In genomic region chr16:15507959-15508336, GRCh38 we compare ENCODE assay signal across 26 cellular contexts.
A peak's percentile ranks its signal among the peaks of the same experiment; 100 is the strongest.
DNase-seq lines count a peak whose midpoint lies in the region; ATAC-seq and TF ChIP-seq lines count a peak whose summit lies in the region.
"Had no signal": no experiment of that assay in that cellular context is flagged by ENCODE, and none has a peak within 500 bp of the region (broad histone marks: within the 10 kb centered on the region; RNA-seq: fewer than 3 reads in every experiment).

No MANE protein-coding gene starts in this region.

- peaks cover 3% of the 10 kb centered on the region for H3K79me2 ChIP-seq in neural cell (replicated peaks; ENCODE audit: insufficient read depth, low read length)

- H3K36me3 ChIP-seq in brain microvascular endothelial cell (replicated peaks) (no peaks in the 10 kb centered on the region), neural cell (ENCODE audit: insufficient read depth, low read length) (no peaks in the 10 kb centered on the region), vagina (no peaks in the 10 kb centered on the region), colonic mucosa (no peaks in the 10 kb centered on the region)
- H3K36me3 ChIP-seq: Peyer's patch, spleen had no signal

- H3K4me3 ChIP-seq in brain microvascular endothelial cell (ENCODE audit: low read depth, low read length) (no peak overlapping the region), neural cell (ENCODE audit: low read length) (peak overlapping the region; percentile 17), vagina (no peak overlapping the region), colonic mucosa (no peak overlapping the region)
- H3K4me3 ChIP-seq: Peyer's patch, spleen had no signal

- no peak for ATAC-seq in activated naive CD8-positive, alpha-beta T cell treated with anti-CD3 and anti-CD28 coated beads, Interleukin-2, amount 50 U/mL, for 24 hours
- ATAC-seq: activated T-cell treated with anti-CD3 and anti-CD28 coated beads, Interleukin-2, amount 50 U/mL, for 72 hours; CD8-positive, alpha-beta T cell; left colon had no signal

- no peaks in the 10 kb centered on the region for H3K9me3 Mint-ChIP-seq in activated naive CD8-positive, alpha-beta T cell treated with anti-CD3 and anti-CD28 coated beads, Interleukin-2, amount 50 U/mL, for 24 hours
- H3K9me3 Mint-ChIP-seq in activated naive CD8-positive, alpha-beta T cell treated with anti-CD3 and anti-CD28 coated beads for 36 hours, result no peaks in the 10 kb centered on the region
- H3K9me3 Mint-ChIP-seq: activated T-cell treated with anti-CD3 and anti-CD28 coated beads, Interleukin-2, amount 50 U/mL, for 72 hours; CD8-positive, alpha-beta T cell; dendritic cell treated with granulocyte-macrophage colony-stimulating factor and Interleukin-4, amounts not matched to agents 40 ng/mL and 50 ng/mL, for 4 days; memory B cell had no signal

- H3K4me3 Mint-ChIP-seq in activated naive CD8-positive, alpha-beta T cell treated with anti-CD3 and anti-CD28 coated beads, Interleukin-2, amount 50 U/mL, for 24 hours, result no peak overlapping the region
- no peak overlapping the region for H3K4me3 Mint-ChIP-seq in activated naive CD8-positive, alpha-beta T cell treated with anti-CD3 and anti-CD28 coated beads for 36 hours
- H3K4me3 Mint-ChIP-seq: activated T-cell treated with anti-CD3 and anti-CD28 coated beads, Interleukin-2, amount 50 U/mL, for 72 hours; CD8-positive, alpha-beta T cell; memory B cell had no signal

- no peak for TF ChIP-seq EP300 in neural cell (conservative IDR thresholded peaks at IDR 0.05; ENCODE audit: poor library complexity, severe bottlenecking)

- H3K36me3 Mint-ChIP-seq in activated naive CD8-positive, alpha-beta T cell treated with anti-CD3 and anti-CD28 coated beads, Interleukin-2, amount 50 U/mL, for 24 hours (ENCODE audit: low read depth), result peaks cover 13% of the 10 kb centered on the region
- peaks cover 2% of the 10 kb centered on the region for H3K36me3 Mint-ChIP-seq in activated naive CD8-positive, alpha-beta T cell treated with anti-CD3 and anti-CD28 coated beads for 36 hours
- H3K36me3 Mint-ChIP-seq: CD8-positive, alpha-beta T cell had no signal

- TF ChIP-seq POLR2A in vagina (IDR thresholded peaks at IDR 0.05), result no peak

- no peaks in the 10 kb centered on the region for H4K20me1 ChIP-seq in neural cell (ENCODE audit: insufficient read depth)

- H3K9ac ChIP-seq in neural cell (ENCODE audit: low read length), result peak overlapping the region; percentile 0
- H3K9ac ChIP-seq in colonic mucosa (ENCODE audit: low read depth in 2 of 2, low read length in 2 of 2), result no peak overlapping the region

- peak overlapping the region; percentile 52 for H3K27ac Mint-ChIP-seq in activated naive CD8-positive, alpha-beta T cell treated with anti-CD3 and anti-CD28 coated beads, Interleukin-2, amount 50 U/mL, for 24 hours
- H3K27ac Mint-ChIP-seq in activated naive CD8-positive, alpha-beta T cell treated with anti-CD3 and anti-CD28 coated beads for 36 hours, result no peak overlapping the region
- H3K27ac Mint-ChIP-seq: activated T-cell treated with anti-CD3 and anti-CD28 coated beads, Interleukin-2, amount 50 U/mL, for 72 hours; CD8-positive, alpha-beta T cell; memory B cell had no signal

- H3F3A ChIP-seq in neural cell (ENCODE audit: insufficient read depth, low read length, poor library complexity, severe bottlenecking), result no peaks in the 10 kb centered on the region

- H3K4me2 ChIP-seq in neural cell (ENCODE audit: low read length), result peak overlapping the region; percentile 6

- H2AFZ ChIP-seq in neural cell (ENCODE audit: low read depth, low read length), result no peak overlapping the region

- no peaks in the 10 kb centered on the region for H3K9me3 ChIP-seq in neural cell (ENCODE audit: low read length)
- H3K9me3 ChIP-seq in vagina, result no peaks in the 10 kb centered on the region
- H3K9me3 ChIP-seq in colonic mucosa, result no peaks in the 10 kb centered on the region
- H3K9me3 ChIP-seq: Peyer's patch, spleen had no signal

- H3K4me1 ChIP-seq in vagina (peaks cover 16% of the 10 kb centered on the region), colonic mucosa (no peaks in the 10 kb centered on the region)

- in situ Hi-C loops in brain microvascular endothelial cell (cut with HindIII; ENCODE audit: low pct_ligation_motif_present, low sequenced_read_pairs), result no loop called here

- no peak for TF ChIP-seq RAD21 in neural cell (conservative IDR thresholded peaks at IDR 0.05)

- no peak for DNase-seq in activated naive CD8-positive, alpha-beta T cell treated with anti-CD3 and anti-CD28 coated beads, Interleukin-2, amount 50 U/mL, for 24 hours
- no peak for DNase-seq in activated naive CD8-positive, alpha-beta T cell treated with anti-CD3 and anti-CD28 coated beads for 36 hours
- DNase-seq in brain microvascular endothelial cell (no peak), vagina (ENCODE audit: extremely low spot score in 2 of 2) (no peak), colonic mucosa (no peak), NCI-H2171 (lab: John Stamatoyannopoulos, UW) (no peak)
- DNase-seq in activated CD4-positive, alpha-beta T cell treated with anti-CD3 and anti-CD28 coated beads, Interleukin-2, amount 50 U/mL, for 48 hours, result no peak
- DNase-seq: activated naive CD4-positive, alpha-beta T cell; activated T-cell treated with anti-CD3 and anti-CD28 coated beads, Interleukin-2, amount 50 U/mL, for 72 hours; CD8-positive, alpha-beta T cell; GOT3; hippocampal formation; left colon; NCI-H1092; NCI-H1694 treated with DMSO at 0.1 percent for 48 hours; NCI-H524; NK-92 treated with Interleukin-12 subunit alpha and Interleukin-12 subunit beta, amount 100 ng/mL, for 24 hours; Peyer's patch; SIG-M5; spleen; stimulated activated CD4-positive, alpha-beta T cell treated with anti-CD3 and anti-CD28 coated beads, Interleukin-4, amount 100 ng/mL, for 1 hour; SW 1271 had no signal

- H3K27ac ChIP-seq in brain microvascular endothelial cell (peak overlapping the region; percentile 80), neural cell (ENCODE audit: low read length) (peak overlapping the region; percentile 21), vagina (peak overlapping the region; percentile 72), colonic mucosa (no peak overlapping the region)
- H3K27ac ChIP-seq: 22Rv1, Peyer's patch had no signal

- no peak for TF ChIP-seq CTCF in brain microvascular endothelial cell (IDR thresholded peaks at IDR 0.05; ENCODE audit: low read depth, low read length, missing control alignments)
- TF ChIP-seq CTCF in neural cell (IDR thresholded peaks at IDR 0.05; ENCODE audit: poor library complexity, severe bottlenecking), result no peak
- TF ChIP-seq CTCF in vagina (IDR thresholded peaks at IDR 0.05), result no peak
- no peak for TF ChIP-seq CTCF in colonic mucosa (IDR thresholded peaks at IDR 0.05)

- peaks cover 44% of the 10 kb centered on the region for H3K4me1 Mint-ChIP-seq in activated naive CD8-positive, alpha-beta T cell treated with anti-CD3 and anti-CD28 coated beads, Interleukin-2, amount 50 U/mL, for 24 hours
- H3K4me1 Mint-ChIP-seq in activated naive CD8-positive, alpha-beta T cell treated with anti-CD3 and anti-CD28 coated beads for 36 hours, result peaks cover 10% of the 10 kb centered on the region
- H3K4me1 Mint-ChIP-seq: memory B cell had no signal

- H3K27me3 Mint-ChIP-seq in activated naive CD8-positive, alpha-beta T cell treated with anti-CD3 and anti-CD28 coated beads, Interleukin-2, amount 50 U/mL, for 24 hours, result peaks cover 8% of the 10 kb centered on the region
- H3K27me3 Mint-ChIP-seq in activated naive CD8-positive, alpha-beta T cell treated with anti-CD3 and anti-CD28 coated beads for 36 hours, result no peaks in the 10 kb centered on the region

- H3K9me2 ChIP-seq in neural cell (ENCODE audit: insufficient read depth, low read length), result no peaks in the 10 kb centered on the region

- intact Hi-C loops in vagina (cut with DNase I) (no loop called here), colonic mucosa (cut with DNase I) (no loop called here)

- H3K27me3 ChIP-seq in brain microvascular endothelial cell (replicated peaks) (no peaks in the 10 kb centered on the region), neural cell (ENCODE audit: insufficient read depth, low read depth, low read length) (no peaks in the 10 kb centered on the region), vagina (no peaks in the 10 kb centered on the region), colonic mucosa (no peaks in the 10 kb centered on the region)
- H3K27me3 ChIP-seq: Peyer's patch had no signal

TF ChIP-seq in neural cell, 6 proteins besides CTCF, POLR2A, EP300 and RAD21:
- TF ChIP-seq POLR2AphosphoS5 (IDR thresholded peaks at IDR 0.05) (no peak), MXI1 (conservative IDR thresholded peaks at IDR 0.05; ENCODE audit: poor library complexity, severe bottlenecking) (no peak), SMC3 (conservative IDR thresholded peaks at IDR 0.05; ENCODE audit: poor library complexity) (no peak), TAF1 (IDR thresholded peaks at IDR 0.05; ENCODE audit: low read depth) (no peak), REST (IDR thresholded peaks at IDR 0.05; ENCODE audit: borderline replicate concordance) (no peak), EZH2 (IDR thresholded peaks at IDR 0.05; ENCODE audit: borderline replicate concordance, insufficient read depth, low read length, poor library complexity, severe bottlenecking) (no peak)
TF ChIP-seq in neural cell: peak in this region for 0.
